2 cellular contexts compared by ENCODE assay signal in genomic region chr6:133612459-133612858, GRCh38.
TF ChIP-seq lines count a peak whose summit lies in the region.

No MANE protein-coding gene starts in this region.

TF ChIP-seq in GM23338, 12 proteins besides CTCF, POLR2A, EP300 and RAD21 (continued from another document):
- TF ChIP-seq ZNF331 (CRISPR knock-in tag; IDR thresholded peaks at IDR 0.05; ENCODE audit: low read depth), result peak; percentile 64
TF ChIP-seq in GM23338: peak in this region for 1.

TF ChIP-seq in H1, 55 proteins besides CTCF, POLR2A, EP300 and RAD21 (continued from another document):
- TF ChIP-seq TAF1 (IDR thresholded peaks at IDR 0.05; ENCODE audit: low read depth, low read length) (no peak), NRF1 (IDR thresholded peaks at IDR 0.05; ENCODE audit: low read depth, low read length) (no peak), SIRT6 (IDR thresholded peaks at IDR 0.05; ENCODE audit: low read length) (no peak), PHF8 (conservative IDR thresholded peaks at IDR 0.05; ENCODE audit: low read depth, low read length) (no peak), NANOG (IDR thresholded peaks at IDR 0.05; ENCODE audit: insufficient read depth, low read depth, low read length, poor library complexity, severe bottlenecking) (no peak), GABPA (IDR thresholded peaks at IDR 0.05; ENCODE audit: borderline replicate concordance, insufficient read depth, low read length) (no peak), JUN (IDR thresholded peaks at IDR 0.05; ENCODE audit: low read depth, low read length) (no peak)
TF ChIP-seq in H1: peak in this region for 0.
